Comparison of ENCODE assay signal across 25 cellular contexts in genomic region chr6:117932676-117933075, GRCh38. TPM values are rescaled to one million over a fixed set of nuclear protein-coding genes. Genes with fewer than 3 reads are reported as not detected.
"Had no signal": no experiment of that assay in that cellular context is flagged by ENCODE, and none has a peak within 500 bp of the region (broad histone marks: within the 10 kb centered on the region; RNA-seq: fewer than 3 reads in every experiment).

No MANE protein-coding gene starts in this region.

- H3K4me3 ChIP-seq: coronary artery, esophagus squamous epithelium, gastrocnemius medialis, heart right ventricle, left lung, lower lobe of right lung, mucosa of descending colon had no signal

- H3K36me3 ChIP-seq: esophagus squamous epithelium, gastrocnemius medialis, heart right ventricle, left lung, lower lobe of right lung had no signal

- H3K4me1 ChIP-seq: esophagus squamous epithelium, gastrocnemius medialis, heart right ventricle, left lung, lower lobe of right lung had no signal

- ATAC-seq: effector memory CD8-positive, alpha-beta T cell; esophagus mucosa; gastrocnemius medialis; heart right ventricle; left cardiac atrium; left lung; left ventricle myocardium superior; lower lobe of right lung; mucosa of descending colon had no signal

- DNase-seq: dermis blood vessel endothelial cell; dorsolateral prefrontal cortex; effector CD8-positive, alpha-beta T cell; effector memory CD8-positive, alpha-beta T cell; endodermal cell; erythroblast; esophagus squamous epithelium; foreskin fibroblast; foreskin melanocyte; gastrocnemius medialis; glutamatergic neuron; head of caudate nucleus; heart right ventricle; left cardiac atrium; left lung; left ventricle myocardium superior; lower lobe of right lung; mesenchymal stem cell; mucosa of descending colon; naive B cell had no signal

- H3K4me3 Mint-ChIP-seq: effector memory CD8-positive, alpha-beta T cell; endodermal cell; mesothelial cell of epicardium; naive B cell had no signal

- H3K27me3 ChIP-seq: dorsolateral prefrontal cortex, esophagus squamous epithelium, gastrocnemius medialis, heart right ventricle, left lung had no signal

- H3K27ac Mint-ChIP-seq: effector memory CD8-positive, alpha-beta T cell; endodermal cell; mesothelial cell of epicardium; naive B cell had no signal

- H3K27ac ChIP-seq: coronary artery, epithelial cell of prostate, esophagus squamous epithelium, gastrocnemius medialis, heart right ventricle, left lung, lower lobe of right lung had no signal

- H3K4me1 Mint-ChIP-seq: naive B cell had no signal

RNA-seq across cellular contexts. Expression of gene SLC35F1, which starts 25.6 kb away (rescaled TPM):
- polyA plus RNA-seq: keratinocyte had no signal
